In the genomic region with DNA sequence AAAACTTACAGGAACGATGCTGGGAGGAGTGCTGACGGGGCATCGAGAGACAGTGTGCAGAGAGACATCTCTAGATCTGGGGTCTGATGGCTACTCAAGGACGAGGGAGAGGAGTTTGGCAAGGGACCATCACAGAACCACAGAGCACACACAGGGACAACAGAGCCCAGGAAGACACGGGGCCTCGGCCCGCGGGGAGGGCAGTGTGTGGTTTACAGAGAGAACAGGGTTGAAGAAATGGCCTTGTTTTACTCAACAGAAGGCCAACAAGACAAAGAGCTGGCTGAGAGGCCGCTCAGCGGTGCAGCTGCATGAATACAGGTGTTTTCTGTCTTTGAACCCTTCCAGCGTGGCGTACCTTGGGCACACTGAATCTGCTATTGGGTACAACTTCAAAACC, we compare ENCODE assay signal across 20 cellular contexts.
"Had no signal": no experiment of that assay in that cellular context is flagged by ENCODE, and none has a peak within 500 bp of the region (broad histone marks: within the 10 kb centered on the region; RNA-seq: fewer than 3 reads in every experiment).

No MANE protein-coding gene starts in this region.

- ATAC-seq: activated CD8-positive, alpha-beta T cell treated with anti-CD3 and anti-CD28 coated beads for 36 hours; activated naive CD4-positive, alpha-beta T cell treated with anti-CD3 and anti-CD28 coated beads, Interleukin-2, amount 50 U/mL, for 72 hours; foreskin keratinocyte; mucosa of descending colon; naive thymus-derived CD8-positive, alpha-beta T cell; WTC11 had no signal

- H3K9me3 ChIP-seq: mucosa of descending colon, upper lobe of left lung had no signal

- H3K4me1 ChIP-seq: foreskin keratinocyte had no signal

- DNase-seq: activated CD4-positive, alpha-beta T cell treated with anti-CD3 and anti-CD28 coated beads for 48 hours; activated CD8-positive, alpha-beta T cell treated with anti-CD3 and anti-CD28 coated beads for 36 hours; activated gamma-delta T cell; activated T-cell treated with anti-CD3 and anti-CD28 coated beads, Interleukin-2, amount 50 U/mL, for 48 hours; amygdala; central memory CD4-positive, alpha-beta T cell; cortex of kidney; effector CD8-positive, alpha-beta T cell; foreskin keratinocyte; mucosa of descending colon; naive thymus-derived CD8-positive, alpha-beta T cell; posterior cingulate gyrus; retina; stimulated activated CD4-positive, alpha-beta T cell treated with anti-CD3 and anti-CD28 coated beads, Interleukin-12 subunit alpha, Interleukin-12 subunit beta, amount 100 ng/mL, for 4 hours; stimulated activated CD4-positive, alpha-beta T cell treated with anti-CD3 and anti-CD28 coated beads, Interleukin-2, amount 100 ng/mL, for 24 hours; upper lobe of left lung had no signal

- H3K4me3 Mint-ChIP-seq: activated CD8-positive, alpha-beta T cell treated with anti-CD3 and anti-CD28 coated beads for 36 hours; brain; naive thymus-derived CD8-positive, alpha-beta T cell; T-helper 1 cell treated with Interleukin-12 subunit alpha and Interleukin-12 subunit beta and Interleukin-4 antibody, amounts not matched to agents 30 μg/mL and 1 μg/mL, for 36 hours; WTC11 had no signal

- H3K27ac Mint-ChIP-seq: activated CD8-positive, alpha-beta T cell treated with anti-CD3 and anti-CD28 coated beads for 36 hours; T-helper 1 cell treated with Interleukin-12 subunit alpha and Interleukin-12 subunit beta and Interleukin-4 antibody, amounts not matched to agents 30 μg/mL and 1 μg/mL, for 36 hours; WTC11 had no signal

- H3K27me3 Mint-ChIP-seq: activated CD8-positive, alpha-beta T cell treated with anti-CD3 and anti-CD28 coated beads for 36 hours; brain; naive thymus-derived CD8-positive, alpha-beta T cell had no signal

- H3K27ac ChIP-seq: foreskin keratinocyte, upper lobe of left lung had no signal

- H3K4me3 ChIP-seq: mucosa of descending colon, upper lobe of left lung had no signal

- H3K9me3 Mint-ChIP-seq: activated CD8-positive, alpha-beta T cell treated with anti-CD3 and anti-CD28 coated beads for 36 hours; activated naive CD4-positive, alpha-beta T cell treated with anti-CD3 and anti-CD28 coated beads, Interleukin-2, amount 50 U/mL, for 72 hours; naive thymus-derived CD8-positive, alpha-beta T cell; T-helper 1 cell treated with Interleukin-12 subunit alpha and Interleukin-12 subunit beta and Interleukin-4 antibody, amounts not matched to agents 30 μg/mL and 1 μg/mL, for 36 hours; WTC11 had no signal

- H3K4me1 Mint-ChIP-seq: brain, WTC11 had no signal

- H3K27me3 ChIP-seq: foreskin keratinocyte, upper lobe of left lung had no signal

- H3K36me3 Mint-ChIP-seq: activated naive CD4-positive, alpha-beta T cell treated with anti-CD3 and anti-CD28 coated beads, Interleukin-2, amount 50 U/mL, for 72 hours; WTC11 had no signal
